Comparison of ENCODE assay signal across 32 cellular contexts in genomic region chr3:65716372-65716771, GRCh38.
"Had no signal": no experiment of that assay in that cellular context is flagged by ENCODE, and none has a peak within 500 bp of the region (broad histone marks: within the 10 kb centered on the region; RNA-seq: fewer than 3 reads in every experiment).

No MANE protein-coding gene starts in this region.

- H3K27me3 ChIP-seq: gastroesophageal sphincter, pancreas, sigmoid colon, suprapubic skin, tibial artery, upper lobe of right lung had no signal

- H3K4me3 Mint-ChIP-seq: activated CD4-positive, alpha-beta memory T cell treated with anti-CD3 and anti-CD28 coated beads, Interleukin-2, amount 10 ng/mL, durations not matched to agents 7 days and 5 days; activated CD4-positive, alpha-beta T cell treated with anti-CD3 and anti-CD28 coated beads, Interleukin-2, amount 10 ng/mL, durations not matched to agents 7 days and 5 days; activated naive CD4-positive, alpha-beta T cell treated with anti-CD3 and anti-CD28 coated beads, Interleukin-2, amount 50 U/mL, for 24 hours; activated naive CD8-positive, alpha-beta T cell treated with anti-CD3 and anti-CD28 coated beads, Interleukin-2, amount 50 U/mL, for 24 hours; activated T-cell treated with anti-CD3 and anti-CD28 coated beads, Interleukin-2, amount 50 U/mL, for 24 hours; effector memory CD8-positive, alpha-beta T cell; nephron; stimulated activated naive B cell treated with anti-CD40 and anti-IgM and Interleukin-4, amounts not matched to agents 10 μg/mL and 1 μg/mL and 100 μg/mL, for 72 hours; T-helper 17 cell had no signal

- H3K9me3 ChIP-seq: gastroesophageal sphincter, lower lobe of right lung, pancreas, prostate gland, sigmoid colon, suprapubic skin, tibial artery, upper lobe of right lung had no signal

- H3K4me1 Mint-ChIP-seq: activated CD4-positive, alpha-beta memory T cell treated with anti-CD3 and anti-CD28 coated beads, Interleukin-2, amount 10 ng/mL, durations not matched to agents 7 days and 5 days; activated CD4-positive, alpha-beta T cell treated with anti-CD3 and anti-CD28 coated beads, Interleukin-2, amount 10 ng/mL, durations not matched to agents 7 days and 5 days; activated naive CD4-positive, alpha-beta T cell treated with anti-CD3 and anti-CD28 coated beads, Interleukin-2, amount 50 U/mL, for 24 hours; activated naive CD8-positive, alpha-beta T cell treated with anti-CD3 and anti-CD28 coated beads, Interleukin-2, amount 50 U/mL, for 24 hours; stimulated activated naive B cell treated with anti-CD40 and anti-IgM and Interleukin-4, amounts not matched to agents 10 μg/mL and 1 μg/mL and 100 μg/mL, for 72 hours; T-helper 17 cell had no signal

- H3K27me3 Mint-ChIP-seq: activated CD4-positive, alpha-beta memory T cell treated with anti-CD3 and anti-CD28 coated beads, Interleukin-2, amount 10 ng/mL, durations not matched to agents 7 days and 5 days; activated CD4-positive, alpha-beta T cell treated with anti-CD3 and anti-CD28 coated beads, Interleukin-2, amount 10 ng/mL, durations not matched to agents 7 days and 5 days; activated T-cell treated with anti-CD3 and anti-CD28 coated beads, Interleukin-2, amount 50 U/mL, for 24 hours; effector memory CD8-positive, alpha-beta T cell; stimulated activated naive B cell treated with anti-CD40 and anti-IgM and Interleukin-4, amounts not matched to agents 10 μg/mL and 1 μg/mL and 100 μg/mL, for 72 hours; T-helper 17 cell had no signal

- H3K9me3 Mint-ChIP-seq: activated CD4-positive, alpha-beta T cell treated with anti-CD3 and anti-CD28 coated beads, Interleukin-2, amount 10 ng/mL, durations not matched to agents 7 days and 5 days; activated naive CD4-positive, alpha-beta T cell treated with anti-CD3 and anti-CD28 coated beads, Interleukin-2, amount 50 U/mL, for 24 hours; activated naive CD8-positive, alpha-beta T cell treated with anti-CD3 and anti-CD28 coated beads, Interleukin-2, amount 50 U/mL, for 24 hours; activated T-cell treated with anti-CD3 and anti-CD28 coated beads, Interleukin-2, amount 50 U/mL, for 24 hours; nephron; stimulated activated naive B cell treated with anti-CD40 and anti-IgM and Interleukin-4, amounts not matched to agents 10 μg/mL and 1 μg/mL and 100 μg/mL, for 72 hours had no signal

- H3K4me1 ChIP-seq: gastroesophageal sphincter, lower lobe of right lung, pancreas, prostate gland, suprapubic skin, upper lobe of right lung had no signal

- H3K36me3 ChIP-seq: gastroesophageal sphincter, lower lobe of right lung, pancreas, prostate gland, sigmoid colon, suprapubic skin, tibial artery, upper lobe of right lung had no signal

- H3K4me3 ChIP-seq: gastroesophageal sphincter, lower lobe of right lung, pancreas, prostate gland, sigmoid colon, suprapubic skin, tibial artery, upper lobe of right lung had no signal

- H3K27ac ChIP-seq: gastroesophageal sphincter, lower lobe of right lung, pancreas, prostate gland, sigmoid colon, suprapubic skin, tibial artery, upper lobe of right lung had no signal

- DNase-seq: activated CD4-positive, alpha-beta memory T cell treated with anti-CD3 and anti-CD28 coated beads, Interleukin-2, amount 10 ng/mL, durations not matched to agents 7 days and 5 days; activated CD4-positive, alpha-beta T cell treated with anti-CD3 and anti-CD28 coated beads for 1 hour; activated CD4-positive, alpha-beta T cell treated with anti-CD3 and anti-CD28 coated beads, Interleukin-2, amount 10 ng/mL, durations not matched to agents 7 days and 5 days; activated CD8-positive, alpha-beta memory T cell treated with anti-CD3 and anti-CD28 coated beads, Interleukin-2, amount 50 U/mL, for 48 hours; activated naive CD8-positive, alpha-beta T cell treated with anti-CD3 and anti-CD28 coated beads, Interleukin-2, amount 50 U/mL, for 24 hours; activated T-cell treated with anti-CD3 and anti-CD28 coated beads, Interleukin-2, amount 50 U/mL, for 24 hours; amygdala; caudate nucleus; cortex of kidney; effector memory CD8-positive, alpha-beta T cell; head of caudate nucleus; hypothalamus; kidney glomerular epithelial cell; lower lobe of right lung; mesenchymal stem cell; nucleus accumbens; pancreas; sigmoid colon; small intestine; stimulated activated CD4-positive, alpha-beta T cell treated with anti-CD3 and anti-CD28 coated beads, Interleukin-4, amount 100 ng/mL, for 4 hours; stimulated activated CD8-positive, alpha-beta memory T cell treated with anti-CD3 and anti-CD28 coated beads, Interleukin-4, amount 100 ng/mL, for 48 hours; stimulated activated naive B cell treated with anti-CD40 and anti-IgM and Interleukin-4, amounts not matched to agents 10 μg/mL and 1 μg/mL and 100 μg/mL, for 72 hours; T-helper 17 cell; T1000; tibial artery; upper lobe of right lung had no signal

- H3K36me3 Mint-ChIP-seq: activated naive CD4-positive, alpha-beta T cell treated with anti-CD3 and anti-CD28 coated beads, Interleukin-2, amount 50 U/mL, for 24 hours; stimulated activated naive B cell treated with anti-CD40 and anti-IgM and Interleukin-4, amounts not matched to agents 10 μg/mL and 1 μg/mL and 100 μg/mL, for 72 hours had no signal

- ATAC-seq: activated naive CD8-positive, alpha-beta T cell treated with anti-CD3 and anti-CD28 coated beads, Interleukin-2, amount 50 U/mL, for 24 hours; effector memory CD8-positive, alpha-beta T cell; gastroesophageal sphincter; left lobe of liver; lower lobe of right lung; pancreas; stimulated activated naive B cell treated with anti-CD40 and anti-IgM and Interleukin-4, amounts not matched to agents 10 μg/mL and 1 μg/mL and 100 μg/mL, for 72 hours; T-helper 17 cell; upper lobe of right lung had no signal

- H3K27ac Mint-ChIP-seq: activated CD4-positive, alpha-beta memory T cell treated with anti-CD3 and anti-CD28 coated beads, Interleukin-2, amount 10 ng/mL, durations not matched to agents 7 days and 5 days; activated CD4-positive, alpha-beta T cell treated with anti-CD3 and anti-CD28 coated beads, Interleukin-2, amount 10 ng/mL, durations not matched to agents 7 days and 5 days; activated naive CD4-positive, alpha-beta T cell treated with anti-CD3 and anti-CD28 coated beads, Interleukin-2, amount 50 U/mL, for 24 hours; activated naive CD8-positive, alpha-beta T cell treated with anti-CD3 and anti-CD28 coated beads, Interleukin-2, amount 50 U/mL, for 24 hours; activated T-cell treated with anti-CD3 and anti-CD28 coated beads, Interleukin-2, amount 50 U/mL, for 24 hours; effector memory CD8-positive, alpha-beta T cell; nephron; stimulated activated naive B cell treated with anti-CD40 and anti-IgM and Interleukin-4, amounts not matched to agents 10 μg/mL and 1 μg/mL and 100 μg/mL, for 72 hours; T-helper 17 cell had no signal
